In the genomic region with DNA sequence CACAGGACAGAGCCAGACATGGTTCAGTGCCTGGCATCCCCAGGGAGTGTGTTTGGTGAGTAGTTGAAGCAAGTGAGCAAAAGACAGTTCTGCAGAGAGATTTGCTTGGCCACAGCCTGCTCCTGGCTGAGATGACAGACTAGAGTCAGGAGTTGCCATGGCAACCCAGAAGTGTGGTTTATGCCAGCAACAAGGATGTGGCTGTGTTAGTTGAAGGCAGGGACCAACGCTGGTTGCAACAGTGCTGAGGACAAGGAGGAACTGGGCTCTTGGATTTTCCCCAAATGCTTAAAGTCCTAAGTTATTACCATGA, we compare ENCODE assay signal across 8 cellular contexts. TPM values are rescaled to one million over a fixed set of nuclear protein-coding genes. Genes with fewer than 3 reads are reported as not detected.
DNase-seq lines count a peak whose midpoint lies in the region; ATAC-seq, FAIRE-seq and TF ChIP-seq lines count a peak whose summit lies in the region.

No MANE protein-coding gene starts in this region.

- CTCF ChIA-PET in BJ (lab: Yijun Ruan, JAX): interaction anchor here (0.9 to 1.5 kb wide), 3 partner anchors 13 to 146 kb away, joined by 3 read pairs; no protein-coding TSS in a partner anchor

- H3K27ac ChIP-seq in adrenal gland (peak overlapping the region in 1 of 5 donors; percentile 32), right atrium auricular region (no peak overlapping the region), spleen (peak overlapping the region in 1 of 8 donors; percentile 5)

- H3K9me3 ChIP-seq in adrenal gland (replicated peaks in 1 of 3): no peaks in the 10 kb centered on the region
- no peaks in the 10 kb centered on the region for H3K9me3 ChIP-seq in right atrium auricular region
- H3K9me3 ChIP-seq in spleen: no peaks in the 10 kb centered on the region

- TF ChIP-seq POLR2A in adrenal gland (IDR thresholded peaks at IDR 0.05): no peak
- TF ChIP-seq POLR2A in spleen (IDR thresholded peaks at IDR 0.05): no peak

- ATAC-seq in HG03565 (IDR thresholded peaks at IDR 0.05; ENCODE audit: unreplicated experiment): no peak

- H3K4me3 ChIP-seq in BJ (ENCODE audit: low read depth, low read length): no peak overlapping the region
- H3K4me3 ChIP-seq in adrenal gland: no peak overlapping the region
- H3K4me3 ChIP-seq in right atrium auricular region: no peak overlapping the region
- no peak overlapping the region for H3K4me3 ChIP-seq in spleen

- POLR2A ChIA-PET in BJ (lab: Charles Lee): no interaction called here

- 16 to 38% (median 30%) methylated on average over 1 of the region's 1 CpG; no CpG with 5 or more reads in 1 of the 4 donors for WGBS in adrenal gland, 4 donors
- 0 to 12% (median 0%) methylated on average over 1 of the region's 1 CpG for whole genome bisulfite sequencing in spleen, 5 donors

- FAIRE-seq in HTR-8/SVneo (lab: Jason Lieb, UNC) (no peak), GM19239 (lab: Jason Lieb, UNC) (no peak)

- H3K27me3 ChIP-seq in BJ (ENCODE audit: control insufficient read depth, insufficient read depth, low read length): no peaks in the 10 kb centered on the region
- H3K27me3 ChIP-seq in adrenal gland: peaks cover 5% of the 10 kb centered on the region
- H3K27me3 ChIP-seq in right atrium auricular region: peaks cover 0 to 10% of the 10 kb centered on the region in 2 donors
- peaks cover 0 to 74% (median 24%) of the 10 kb centered on the region in 7 donors for H3K27me3 ChIP-seq in spleen (replicated peaks in 1 of 7)

- DNase-seq in BJ (ENCODE audit: low read depth): peak; percentile 67
- DNase-seq in HTR-8/SVneo (ENCODE audit: insufficient read length, low spot score): peak; percentile 13
- peak; percentile 39 to 88 (median 59) for DNase-seq in adrenal gland
- peak; percentile 95 for DNase-seq in right atrium auricular region (ENCODE audit: low spot score)
- peak; percentile 58 for DNase-seq in spleen
- DNase-seq in GM19239 (ENCODE audit: insufficient read length, low spot score): no peak
- no peak for DNase-seq in NCI-H510A (lab: John Stamatoyannopoulos, UW)

- H3K36me3 ChIP-seq in BJ (ENCODE audit: control insufficient read depth, insufficient read depth, low read length) (peaks cover 3% of the 10 kb centered on the region), adrenal gland (replicated peaks in 1 of 2) (no peaks in the 10 kb centered on the region), right atrium auricular region (no peaks in the 10 kb centered on the region), spleen (no peaks in the 10 kb centered on the region)

- TF ChIP-seq CTCF in BJ (IDR thresholded peaks at IDR 0.05; ENCODE audit: insufficient read depth, low read depth, low read length): no peak
- TF ChIP-seq CTCF in adrenal gland (IDR thresholded peaks at IDR 0.05): no peak
- TF ChIP-seq CTCF in right atrium auricular region (IDR thresholded peaks at IDR 0.05): no peak
- TF ChIP-seq CTCF in spleen (IDR thresholded peaks at IDR 0.05 in 8 of 11, conservative IDR thresholded peaks at IDR 0.05 in 3 of 11): no peak

- peaks cover 6 to 9% of the 10 kb centered on the region in 2 donors for H3K4me1 ChIP-seq in adrenal gland (replicated peaks in 1 of 2)
- peaks cover 0 to 24% of the 10 kb centered on the region in 2 donors for H3K4me1 ChIP-seq in right atrium auricular region
- H3K4me1 ChIP-seq in spleen: peaks cover 0 to 49% (median 23%) of the 10 kb centered on the region in 6 donors

- intact Hi-C loops in adrenal gland (cut with DNase I) (no loop called here), spleen (cut with DNase I; ENCODE audit: low total_unique reads) (no loop called here)

RNA-seq across cellular contexts. Expression of gene NXNL2, which starts 2.7 kb away (rescaled TPM):
- polyA plus RNA-seq in BJ (2011; rRNA removed): 3.6 and 5.5 TPM in 2 replicates
- polyA minus RNA-seq in BJ (2011; rRNA and poly(A)+ RNA removed): 1.5 and 2.1 TPM in 2 replicates
- under 1 TPM in 1 of 8 donors, not detected in 7; 0.57 TPM for total RNA-seq in adrenal gland
- polyA plus RNA-seq in adrenal gland: under 1 TPM in 2 of 3 donors, not detected in 1; 0.20 to 0.48 TPM
- total RNA-seq in right atrium auricular region: not detected
- under 1 TPM in 2 of 7 donors, not detected in 5; 0.51 to 0.94 TPM for total RNA-seq in spleen
- under 1 TPM; 0.22 to 0.29 (median 0.23) TPM for polyA plus RNA-seq in spleen

Comparison
In these comparisons a context has a peak if more than half of its experiments do, and no peak if none do; other contexts are left out.
1. DNase-seq: peak in BJ (single experiment), HTR-8/SVneo (single experiment), adrenal gland (7 of 7), right atrium auricular region (single experiment) and spleen (single experiment); none in GM19239 (single experiment) and NCI-H510A (single experiment).